9 cellular contexts compared by ENCODE assay signal in the genomic region with DNA sequence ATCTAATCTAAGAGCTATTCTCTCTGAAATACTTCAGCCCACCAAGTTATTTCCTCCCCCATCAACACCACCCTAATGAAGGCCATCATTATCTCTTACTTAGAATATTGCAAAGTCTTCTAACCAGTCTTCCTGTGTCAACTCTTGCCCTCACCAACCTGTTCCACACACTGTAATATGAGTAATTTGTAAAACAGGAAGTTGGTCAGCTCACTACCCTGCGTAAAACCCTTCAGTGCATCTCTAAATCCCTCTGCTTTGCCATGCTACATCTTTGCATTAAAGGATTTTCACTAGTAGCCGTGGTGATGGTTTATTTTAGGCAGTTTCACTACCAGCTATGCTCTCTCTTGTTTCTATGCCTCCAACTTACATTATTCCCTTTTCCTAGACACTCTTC.
DNase-seq lines count a peak whose midpoint lies in the region; ATAC-seq, FAIRE-seq and TF ChIP-seq lines count a peak whose summit lies in the region.
"Had no signal": no experiment of that assay in that cellular context is flagged by ENCODE, and none has a peak within 500 bp of the region (broad histone marks: within the 10 kb centered on the region; RNA-seq: fewer than 3 reads in every experiment).

No MANE protein-coding gene starts in this region.

- H3K27me3 Mint-ChIP-seq in astrocyte (ENCODE audit: low read depth, unreplicated experiment): no peaks in the 10 kb centered on the region

- no peak for TF ChIP-seq POLR2A in GM18505 (IDR thresholded peaks at IDR 0.05; ENCODE audit: borderline replicate concordance, extremely low read depth, insufficient read depth, insufficient read length)

- H3K27ac ChIP-seq in astrocyte (ENCODE audit: low read depth, low read length) (no peak overlapping the region), colonic mucosa (no peak overlapping the region)
- H3K27ac ChIP-seq: transverse colon had no signal

- no peak for FAIRE-seq in astrocyte (lab: Jason Lieb, UNC)

- H3K4me1 Mint-ChIP-seq in astrocyte (ENCODE audit: low read depth, unreplicated experiment): peaks cover 11% of the 10 kb centered on the region

- DNase-seq in astrocyte (ENCODE audit: low read depth): peak; percentile 2
- no peak for DNase-seq in kidney glomerular epithelial cell (lab: John Stamatoyannopoulos, UW)
- DNase-seq in NCI-H526 treated with DMSO at 0.1 percent for 48 hours (lab: John Stamatoyannopoulos, UW): no peak
- DNase-seq in ureter (ENCODE audit: low spot score): no peak
- no peak for DNase-seq in colonic mucosa
- DNase-seq: transverse colon had no signal

- H3K9me3 ChIP-seq in astrocyte (ENCODE audit: insufficient read depth, low read depth, low read length) (no peaks in the 10 kb centered on the region), colonic mucosa (no peaks in the 10 kb centered on the region)
- H3K9me3 ChIP-seq: transverse colon had no signal

- no peaks in the 10 kb centered on the region for H4K20me1 ChIP-seq in astrocyte (ENCODE audit: insufficient read depth, low read length)

- H3K27ac Mint-ChIP-seq in astrocyte (ENCODE audit: unreplicated experiment): no peak overlapping the region

- H2AFZ ChIP-seq in astrocyte (ENCODE audit: low read depth, low read length): no peak overlapping the region

- no peaks in the 10 kb centered on the region for H3K36me3 ChIP-seq in astrocyte (ENCODE audit: insufficient read depth, low read length)
- H3K36me3 ChIP-seq in colonic mucosa: no peaks in the 10 kb centered on the region
- H3K36me3 ChIP-seq: transverse colon had no signal

- TF ChIP-seq CTCF in astrocyte (IDR thresholded peaks at IDR 0.05; ENCODE audit: insufficient read depth, low read depth, low read length) (no peak), colonic mucosa (IDR thresholded peaks at IDR 0.05) (no peak)

- H3K27me3 ChIP-seq in astrocyte (ENCODE audit: insufficient read depth, low read length) (no peaks in the 10 kb centered on the region), colonic mucosa (no peaks in the 10 kb centered on the region)
- H3K27me3 ChIP-seq: transverse colon had no signal

- peaks cover 2% of the 10 kb centered on the region for H3K36me3 Mint-ChIP-seq in astrocyte (ENCODE audit: low read depth, unreplicated experiment)

- H3K79me2 ChIP-seq in astrocyte (ENCODE audit: insufficient read depth, low read length): no peaks in the 10 kb centered on the region

- no peak overlapping the region for H3K9ac ChIP-seq in astrocyte (ENCODE audit: low read length)
- H3K9ac ChIP-seq in colonic mucosa (ENCODE audit: low read depth in 2 of 2, low read length in 2 of 2): no peak overlapping the region

- ATAC-seq in GM18505 (IDR thresholded peaks at IDR 0.05; ENCODE audit: unreplicated experiment) (peak; percentile 95), GM21528 (IDR thresholded peaks at IDR 0.05; ENCODE audit: low FRiP score, unreplicated experiment) (peak; percentile 79), HG03558 (IDR thresholded peaks at IDR 0.05; ENCODE audit: extremely low read depth, unreplicated experiment) (peak; percentile 72)

- no peak overlapping the region for H3K4me2 ChIP-seq in astrocyte (ENCODE audit: low read length)

- H3K4me1 ChIP-seq in astrocyte (ENCODE audit: insufficient read depth, low read length): no peaks in the 10 kb centered on the region
- H3K4me1 ChIP-seq in colonic mucosa: no peaks in the 10 kb centered on the region
- H3K4me1 ChIP-seq: transverse colon had no signal

- H3K4me3 ChIP-seq in astrocyte (ENCODE audit: insufficient read depth, low read depth, low read length): no peak overlapping the region
- no peak overlapping the region for H3K4me3 ChIP-seq in colonic mucosa
- H3K4me3 ChIP-seq: transverse colon had no signal

- H3K4me3 Mint-ChIP-seq in astrocyte (ENCODE audit: unreplicated experiment): no peak overlapping the region

- no peaks in the 10 kb centered on the region for H3K9me3 Mint-ChIP-seq in astrocyte (ENCODE audit: unreplicated experiment)

- intact Hi-C loops in colonic mucosa (cut with DNase I): no loop called here
